ENCODE assay signal across 24 cellular contexts in genomic region chr11:115535781-115536180, GRCh38. TPM values are rescaled to one million over a fixed set of nuclear protein-coding genes. Genes with fewer than 3 reads are reported as not detected.
"Had no signal": no experiment of that assay in that cellular context is flagged by ENCODE, and none has a peak within 500 bp of the region (broad histone marks: within the 10 kb centered on the region; RNA-seq: fewer than 3 reads in every experiment).

No MANE protein-coding gene starts in this region.

- H3K9ac ChIP-seq: SK-N-SH had no signal

- H3K4me1 Mint-ChIP-seq: activated naive CD4-positive, alpha-beta T cell treated with anti-CD3 and anti-CD28 coated beads, Interleukin-2, amount 10 ng/mL, durations not matched to agents 7 days and 5 days; activated naive CD8-positive, alpha-beta T cell treated with anti-CD3 and anti-CD28 coated beads for 36 hours had no signal

- H3K27ac Mint-ChIP-seq: activated CD8-positive, alpha-beta T cell treated with anti-CD3 and anti-CD28 coated beads for 36 hours; activated naive CD4-positive, alpha-beta T cell treated with anti-CD3 and anti-CD28 coated beads, Interleukin-2, amount 10 ng/mL, durations not matched to agents 7 days and 5 days; activated naive CD8-positive, alpha-beta T cell treated with anti-CD3 and anti-CD28 coated beads for 36 hours; activated T-cell treated with anti-CD3 and anti-CD28 coated beads, Interleukin-2, amount 50 U/mL, for 72 hours; activated T-helper 2 cell treated with anti-CD3 and anti-CD28 coated beads, Interferon-gamma antibody, Interleukin-2, Interleukin-4, amounts not matched to agents 10 μg/mL and 5 μg/mL and 100 μg/mL, durations not matched to agents 14 hours and 24 hours and 36 hours had no signal

- H3K9me2 ChIP-seq: SK-N-SH had no signal

- H3K4me3 ChIP-seq: adrenal gland, K562, SJCRH30 had no signal

- H3K4me2 ChIP-seq: SK-N-SH had no signal

- H3K9me3 ChIP-seq: adrenal gland, SJCRH30, SK-N-SH had no signal

- H3K27ac ChIP-seq: adrenal gland, SJCRH30 had no signal

- H3K36me3 ChIP-seq: adrenal gland, SJCRH30 had no signal

- H3K27me3 ChIP-seq: adrenal gland, SJCRH30 had no signal

- DNase-seq: activated CD4-positive, alpha-beta T cell treated with anti-CD3 and anti-CD28 coated beads for 4 hours; activated CD8-positive, alpha-beta memory T cell treated with anti-CD3 and anti-CD28 coated beads, Interleukin-2, amount 50 U/mL, for 4 hours; activated CD8-positive, alpha-beta T cell treated with anti-CD3 and anti-CD28 coated beads for 36 hours; activated gamma-delta T cell treated with Interleukin-2 at 50 U/mL for 16 hours; activated naive CD4-positive, alpha-beta T cell treated with anti-CD3 and anti-CD28 coated beads, Interleukin-2, amount 10 ng/mL, durations not matched to agents 7 days and 5 days; activated naive CD8-positive, alpha-beta T cell treated with anti-CD3 and anti-CD28 coated beads for 36 hours; activated T-cell treated with anti-CD3 and anti-CD28 coated beads, Interleukin-2, amount 50 U/mL, for 72 hours; adrenal gland; anterior cingulate cortex; caudate nucleus; Kasumi-1; NCI-H1105 treated with DMSO at 0.1 percent for 48 hours; NCI-H187 treated with DMSO at 0.1 percent for 48 hours; NCI-H2081 treated with DMSO at 0.1 percent for 48 hours; NCI-H510A treated with DMSO at 0.1 percent for 48 hours; NCI-H774; NK-92 treated with Interleukin-12 subunit alpha and Interleukin-12 subunit beta, amount 100 ng/mL, for 24 hours; OCI-M1; RPMI8226; SJCRH30; SK-N-SH; T-helper 1 cell had no signal

- H3K9me3 Mint-ChIP-seq: activated CD8-positive, alpha-beta T cell treated with anti-CD3 and anti-CD28 coated beads for 36 hours; activated naive CD4-positive, alpha-beta T cell treated with anti-CD3 and anti-CD28 coated beads, Interleukin-2, amount 10 ng/mL, durations not matched to agents 7 days and 5 days; activated naive CD8-positive, alpha-beta T cell treated with anti-CD3 and anti-CD28 coated beads for 36 hours; activated T-helper 2 cell treated with anti-CD3 and anti-CD28 coated beads, Interferon-gamma antibody, Interleukin-2, Interleukin-4, amounts not matched to agents 10 μg/mL and 5 μg/mL and 100 μg/mL, durations not matched to agents 14 hours and 24 hours and 36 hours had no signal

- H3K4me1 ChIP-seq: adrenal gland, SJCRH30 had no signal

- H3K27me3 Mint-ChIP-seq: activated naive CD4-positive, alpha-beta T cell treated with anti-CD3 and anti-CD28 coated beads, Interleukin-2, amount 10 ng/mL, durations not matched to agents 7 days and 5 days had no signal

- H3K36me3 Mint-ChIP-seq: activated naive CD4-positive, alpha-beta T cell treated with anti-CD3 and anti-CD28 coated beads, Interleukin-2, amount 10 ng/mL, durations not matched to agents 7 days and 5 days; activated naive CD8-positive, alpha-beta T cell treated with anti-CD3 and anti-CD28 coated beads for 36 hours had no signal

- H3K4me3 Mint-ChIP-seq: activated CD8-positive, alpha-beta T cell treated with anti-CD3 and anti-CD28 coated beads for 36 hours; activated naive CD4-positive, alpha-beta T cell treated with anti-CD3 and anti-CD28 coated beads, Interleukin-2, amount 10 ng/mL, durations not matched to agents 7 days and 5 days; activated naive CD8-positive, alpha-beta T cell treated with anti-CD3 and anti-CD28 coated beads for 36 hours; activated T-cell treated with anti-CD3 and anti-CD28 coated beads, Interleukin-2, amount 50 U/mL, for 72 hours had no signal

RNA-seq across cellular contexts. Expression of gene CADM1, which starts 31.6 kb away (rescaled TPM):
- total RNA-seq: activated naive CD8-positive, alpha-beta T cell treated with anti-CD3 and anti-CD28 coated beads for 36 hours had no signal
- polyA plus RNA-seq: K562 had no signal
